10 cellular contexts compared by ENCODE assay signal in the genomic region with DNA sequence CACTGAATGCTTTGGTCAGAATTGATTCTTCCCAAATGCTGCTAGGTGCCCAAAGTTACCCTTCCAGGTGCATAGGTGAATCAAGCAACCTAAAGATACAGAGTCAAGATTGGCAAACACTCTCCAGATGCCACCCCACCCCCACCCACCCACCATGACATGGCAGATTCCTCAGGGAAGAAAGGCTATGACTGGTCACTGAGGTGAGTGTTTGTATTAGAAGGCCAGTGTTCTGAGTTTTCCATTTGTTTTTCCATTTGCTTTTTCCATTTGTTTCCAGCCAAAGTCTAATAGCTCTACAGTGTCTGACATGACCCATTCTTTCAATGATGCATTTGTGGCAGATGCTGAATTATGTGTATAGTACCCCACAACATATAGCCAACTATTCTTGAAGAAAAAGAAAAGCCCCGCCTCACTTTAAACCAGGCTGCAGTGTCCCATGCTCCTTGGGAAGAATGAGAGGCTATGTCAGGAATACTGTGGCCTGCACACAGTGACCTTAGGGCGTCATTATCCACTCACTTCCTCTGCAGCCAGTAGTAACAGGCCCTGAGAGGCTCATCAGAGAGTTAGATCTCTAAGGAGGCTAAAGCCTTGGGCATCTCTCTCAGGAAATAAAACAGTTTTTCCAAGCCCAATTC. TPM values are rescaled to one million over a fixed set of nuclear protein-coding genes. Genes with fewer than 3 reads are reported as not detected.
DNase-seq lines count a peak whose midpoint lies in the region; TF ChIP-seq lines count a peak whose summit lies in the region.
"Had no signal": no experiment of that assay in that cellular context is flagged by ENCODE, and none has a peak within 500 bp of the region (broad histone marks: within the 10 kb centered on the region; RNA-seq: fewer than 3 reads in every experiment).

No MANE protein-coding gene starts in this region.

- H3K79me2 ChIP-seq in osteoblast (ENCODE audit: insufficient read depth, low read length), result no peaks in the 10 kb centered on the region

- H3K9me3 ChIP-seq in osteoblast (ENCODE audit: low read depth, low read length) (no peaks in the 10 kb centered on the region), HAP-1 (no peaks in the 10 kb centered on the region)

- H2AFZ ChIP-seq in osteoblast (ENCODE audit: low read length), result peak overlapping the region; percentile 58

- DNase-seq in ACHN (peak; percentile 22), NCI-H226 (peak; percentile 29), dermis blood vessel endothelial cell (peak; percentile 42), osteoblast (ENCODE audit: insufficient read length, low spot score, missing footprints) (no peak), HAP-1 (ENCODE audit: low spot score in 2 of 2) (no peak), mucosa of gallbladder (ENCODE audit: low spot score) (no peak), NCI-H1436 treated with DMSO at 0.1 percent for 48 hours (lab: John Stamatoyannopoulos, UW) (no peak)
- no peak for DNase-seq in stimulated activated CD8-positive, alpha-beta memory T cell treated with anti-CD3 and anti-CD28 coated beads, Interleukin-4, amount 100 ng/mL, for 48 hours
- DNase-seq: activated CD8-positive, alpha-beta memory T cell treated with anti-CD3 and anti-CD28 coated beads, Interleukin-2, amount 50 U/mL, for 4 hours; NCI-H748 treated with DMSO at 0.1 percent for 48 hours had no signal

- H3K4me1 ChIP-seq in osteoblast (ENCODE audit: insufficient read depth, low read length) (peaks cover 25% of the 10 kb centered on the region), HAP-1 (0 out of 2 replicates have a peak, but pooled peaks cover 4% of the 10 kb centered on the region)

- H3K27me3 ChIP-seq in osteoblast (ENCODE audit: insufficient read depth, low read length) (no peaks in the 10 kb centered on the region), HAP-1 (ENCODE audit: low read depth) (no peaks in the 10 kb centered on the region)

- H4K20me1 ChIP-seq in osteoblast (ENCODE audit: insufficient read depth, low read length), result no peaks in the 10 kb centered on the region

- H3K4me3 ChIP-seq in osteoblast (ENCODE audit: insufficient read depth, low read length), result no peak overlapping the region
- no peak overlapping the region for H3K4me3 ChIP-seq in HAP-1

- no peak for TF ChIP-seq CTCF in osteoblast (IDR thresholded peaks at IDR 0.05; ENCODE audit: extremely low read depth, low read depth, low read length)

- H3K36me3 ChIP-seq in osteoblast (ENCODE audit: insufficient read depth, low read length) (no peaks in the 10 kb centered on the region), HAP-1 (replicated peaks) (no peaks in the 10 kb centered on the region)

- peak overlapping the region; percentile 89 for H3K27ac ChIP-seq in osteoblast (ENCODE audit: low read depth, low read length)

- peak overlapping the region; percentile 17 for H3K4me2 ChIP-seq in osteoblast (ENCODE audit: insufficient read depth, low read length)

- in situ Hi-C loops in ACHN (cut with HindIII; ENCODE audit: low pct_ligation_motif_present, low pct_unique_long_range_greater_than_20kb, low sequenced_read_pairs) (no loop called here), HAP-1 (cut with MboI; ENCODE audit: low sequenced_read_pairs) (no loop called here)

RNA-seq across cellular contexts. Expression of gene HIBADH, which starts 16.1 kb away (rescaled TPM):
- total RNA-seq in dermis blood vessel endothelial cell (33.8 and 39.1 TPM in 2 replicates), osteoblast (74.8 and 76.0 TPM in 2 replicates), mucosa of gallbladder (53.0 TPM)

Comparison
In these comparisons a context has a peak if more than half of its experiments do, and no peak if none do; other contexts are left out.
1. DNase-seq: peak in ACHN (single experiment), NCI-H226 (single experiment) and dermis blood vessel endothelial cell (single experiment); none in osteoblast (single experiment), HAP-1 (0 of 2), mucosa of gallbladder (single experiment), NCI-H1436 treated with DMSO at 0.1 percent for 48 hours (single experiment) and stimulated activated CD8-positive, alpha-beta memory T cell treated with anti-CD3 and anti-CD28 coated beads, Interleukin-4, amount 100 ng/mL, for 48 hours (single experiment).